ENCODE assay signal across 1 cellular context in the genomic region with DNA sequence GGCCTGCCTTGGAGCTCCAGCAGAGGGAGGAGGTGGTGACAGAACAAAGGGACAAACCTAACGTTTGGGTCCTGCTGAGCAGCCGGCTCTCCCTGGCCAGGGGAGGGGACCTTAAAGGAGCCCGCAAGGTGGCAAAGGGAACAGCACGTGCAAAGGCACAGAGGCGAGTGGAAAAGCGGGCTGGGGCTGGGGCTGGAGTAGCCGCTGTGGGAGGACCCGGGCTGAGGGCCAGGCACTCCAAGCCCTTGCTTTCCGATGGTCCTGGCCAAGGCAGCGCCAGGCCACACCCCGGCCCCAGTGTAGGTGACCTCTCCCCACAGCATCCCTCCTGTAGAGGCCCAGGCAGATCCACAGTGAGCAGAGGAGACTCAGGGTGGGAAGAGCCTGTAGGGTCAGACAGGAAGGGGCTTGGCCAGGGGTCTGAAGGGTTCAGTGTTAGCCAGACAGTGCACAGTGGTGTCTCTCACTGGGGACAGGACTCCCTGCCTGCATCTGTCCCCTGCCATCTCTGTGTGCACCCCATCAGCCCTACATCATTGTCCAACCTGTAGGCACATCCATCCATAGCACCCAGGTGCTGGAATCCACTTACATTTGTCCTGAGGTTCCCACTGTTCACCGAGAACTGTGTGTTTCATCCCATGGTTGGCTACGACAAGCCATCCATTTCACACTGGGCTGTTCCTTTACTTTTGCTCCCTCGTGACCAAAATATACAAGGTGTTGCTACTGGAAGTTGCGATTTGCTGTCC.
A peak's percentile ranks its signal among the peaks of the same experiment; 100 is the strongest.
TF ChIP-seq lines count a peak whose summit lies in the region.

No MANE protein-coding gene starts in this region.

TF ChIP-seq in GM12878, 131 proteins besides CTCF, POLR2A, EP300 and RAD21:
- TF ChIP-seq POLR2AphosphoS2 (IDR thresholded peaks at IDR 0.05; ENCODE audit: low read depth, low read length), result peak; percentile 32; the same call in 1 of the 2 replicates
- no peak for TF ChIP-seq YBX1 (IDR thresholded peaks at IDR 0.05)
- TF ChIP-seq, protein P1, sequence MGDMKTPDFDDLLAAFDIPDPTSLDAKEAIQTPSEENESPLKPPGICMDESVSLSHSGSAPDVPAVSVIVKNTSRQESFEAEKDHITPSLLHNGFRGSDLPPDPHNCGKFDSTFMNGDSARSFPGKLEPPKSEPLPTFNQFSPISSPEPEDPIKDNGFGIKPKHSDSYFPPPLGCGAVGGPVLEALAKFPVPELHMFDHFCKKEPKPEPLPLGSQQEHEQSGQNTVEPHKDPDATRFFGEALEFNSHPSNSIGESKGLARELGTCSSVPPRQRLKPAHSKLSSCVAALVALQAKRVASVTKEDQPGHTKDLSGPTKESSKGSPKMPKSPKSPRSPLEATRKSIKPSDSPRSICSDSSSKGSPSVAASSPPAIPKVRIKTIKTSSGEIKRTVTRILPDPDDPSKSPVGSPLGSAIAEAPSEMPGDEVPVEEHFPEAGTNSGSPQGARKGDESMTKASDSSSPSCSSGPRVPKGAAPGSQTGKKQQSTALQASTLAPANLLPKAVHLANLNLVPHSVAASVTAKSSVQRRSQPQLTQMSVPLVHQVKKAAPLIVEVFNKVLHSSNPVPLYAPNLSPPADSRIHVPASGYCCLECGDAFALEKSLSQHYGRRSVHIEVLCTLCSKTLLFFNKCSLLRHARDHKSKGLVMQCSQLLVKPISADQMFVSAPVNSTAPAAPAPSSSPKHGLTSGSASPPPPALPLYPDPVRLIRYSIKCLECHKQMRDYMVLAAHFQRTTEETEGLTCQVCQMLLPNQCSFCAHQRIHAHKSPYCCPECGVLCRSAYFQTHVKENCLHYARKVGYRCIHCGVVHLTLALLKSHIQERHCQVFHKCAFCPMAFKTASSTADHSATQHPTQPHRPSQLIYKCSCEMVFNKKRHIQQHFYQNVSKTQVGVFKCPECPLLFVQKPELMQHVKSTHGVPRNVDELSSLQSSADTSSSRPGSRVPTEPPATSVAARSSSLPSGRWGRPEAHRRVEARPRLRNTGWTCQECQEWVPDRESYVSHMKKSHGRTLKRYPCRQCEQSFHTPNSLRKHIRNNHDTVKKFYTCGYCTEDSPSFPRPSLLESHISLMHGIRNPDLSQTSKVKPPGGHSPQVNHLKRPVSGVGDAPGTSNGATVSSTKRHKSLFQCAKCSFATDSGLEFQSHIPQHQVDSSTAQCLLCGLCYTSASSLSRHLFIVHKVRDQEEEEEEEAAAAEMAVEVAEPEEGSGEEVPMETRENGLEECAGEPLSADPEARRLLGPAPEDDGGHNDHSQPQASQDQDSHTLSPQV (IDR thresholded peaks at IDR 0.05), result no peak
- TF ChIP-seq POLR2AphosphoS5 (IDR thresholded peaks at IDR 0.05; ENCODE audit: low read length), result 0 out of 2 replicates have a peak, but pooled peaks have one; percentile 23
- TF ChIP-seq, protein P2, sequence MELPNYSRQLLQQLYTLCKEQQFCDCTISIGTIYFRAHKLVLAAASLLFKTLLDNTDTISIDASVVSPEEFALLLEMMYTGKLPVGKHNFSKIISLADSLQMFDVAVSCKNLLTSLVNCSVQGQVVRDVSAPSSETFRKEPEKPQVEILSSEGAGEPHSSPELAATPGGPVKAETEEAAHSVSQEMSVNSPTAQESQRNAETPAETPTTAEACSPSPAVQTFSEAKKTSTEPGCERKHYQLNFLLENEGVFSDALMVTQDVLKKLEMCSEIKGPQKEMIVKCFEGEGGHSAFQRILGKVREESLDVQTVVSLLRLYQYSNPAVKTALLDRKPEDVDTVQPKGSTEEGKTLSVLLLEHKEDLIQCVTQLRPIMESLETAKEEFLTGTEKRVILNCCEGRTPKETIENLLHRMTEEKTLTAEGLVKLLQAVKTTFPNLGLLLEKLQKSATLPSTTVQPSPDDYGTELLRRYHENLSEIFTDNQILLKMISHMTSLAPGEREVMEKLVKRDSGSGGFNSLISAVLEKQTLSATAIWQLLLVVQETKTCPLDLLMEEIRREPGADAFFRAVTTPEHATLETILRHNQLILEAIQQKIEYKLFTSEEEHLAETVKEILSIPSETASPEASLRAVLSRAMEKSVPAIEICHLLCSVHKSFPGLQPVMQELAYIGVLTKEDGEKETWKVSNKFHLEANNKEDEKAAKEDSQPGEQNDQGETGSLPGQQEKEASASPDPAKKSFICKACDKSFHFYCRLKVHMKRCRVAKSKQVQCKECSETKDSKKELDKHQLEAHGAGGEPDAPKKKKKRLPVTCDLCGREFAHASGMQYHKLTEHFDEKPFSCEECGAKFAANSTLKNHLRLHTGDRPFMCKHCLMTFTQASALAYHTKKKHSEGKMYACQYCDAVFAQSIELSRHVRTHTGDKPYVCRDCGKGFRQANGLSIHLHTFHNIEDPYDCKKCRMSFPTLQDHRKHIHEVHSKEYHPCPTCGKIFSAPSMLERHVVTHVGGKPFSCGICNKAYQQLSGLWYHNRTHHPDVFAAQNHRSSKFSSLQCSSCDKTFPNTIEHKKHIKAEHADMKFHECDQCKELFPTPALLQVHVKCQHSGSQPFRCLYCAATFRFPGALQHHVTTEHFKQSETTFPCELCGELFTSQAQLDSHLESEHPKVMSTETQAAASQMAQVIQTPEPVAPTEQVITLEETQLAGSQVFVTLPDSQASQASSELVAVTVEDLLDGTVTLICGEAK (IDR thresholded peaks at IDR 0.05; ENCODE audit: borderline replicate concordance), result no peak
